In the genomic region with DNA sequence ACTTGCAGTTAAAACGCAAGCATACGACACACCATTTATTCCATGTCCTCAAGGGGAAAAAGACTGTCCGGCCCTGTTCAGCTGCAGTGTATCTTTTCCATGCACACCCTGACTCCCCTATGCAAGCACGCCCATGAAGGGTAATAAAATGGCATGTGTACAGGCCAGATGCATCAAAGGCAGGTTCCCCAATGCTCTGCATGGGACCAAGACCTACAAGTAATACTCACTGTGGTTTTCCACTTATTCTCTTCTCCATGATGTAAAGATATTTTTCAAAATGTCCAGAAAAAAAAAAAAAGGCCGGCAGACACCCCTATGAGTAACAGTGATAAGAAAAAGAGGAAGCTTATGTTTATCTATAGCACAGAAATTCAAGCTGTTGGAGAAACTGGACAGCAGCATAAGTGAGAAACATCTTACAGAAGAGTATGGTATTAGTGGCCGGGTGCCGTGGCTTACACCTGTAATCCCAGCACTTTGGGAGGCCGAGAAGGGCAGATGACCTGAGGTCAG, we compare ENCODE assay signal across 1 cellular context.
TF ChIP-seq lines count a peak whose summit lies in the region.

No MANE protein-coding gene starts in this region.

TF ChIP-seq in K562, 482 proteins besides CTCF, POLR2A, EP300 and RAD21 (continued from another document and continues in another):
- TF ChIP-seq, protein P1, sequence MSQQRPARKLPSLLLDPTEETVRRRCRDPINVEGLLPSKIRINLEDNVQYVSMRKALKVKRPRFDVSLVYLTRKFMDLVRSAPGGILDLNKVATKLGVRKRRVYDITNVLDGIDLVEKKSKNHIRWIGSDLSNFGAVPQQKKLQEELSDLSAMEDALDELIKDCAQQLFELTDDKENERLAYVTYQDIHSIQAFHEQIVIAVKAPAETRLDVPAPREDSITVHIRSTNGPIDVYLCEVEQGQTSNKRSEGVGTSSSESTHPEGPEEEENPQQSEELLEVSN (IDR thresholded peaks at IDR 0.05; ENCODE audit: borderline replicate concordance in 1 of 2, extremely low read depth in 1 of 2, insufficient read depth in 1 of 2, insufficient read length in 1 of 2, low read depth in 1 of 2, low read length in 1 of 2, poor library complexity in 1 of 2, severe bottlenecking in 1 of 2): no peak
- TF ChIP-seq ZNF57 (CRISPR knock-in tag; IDR thresholded peaks at IDR 0.05) (no peak), RCOR1 (IDR thresholded peaks at IDR 0.05; ENCODE audit: borderline replicate concordance in 1 of 2, low read depth in 2 of 2, low read length in 2 of 2) (peak in 1 of 2 experiments; percentile 37; a peak in 1 of 4 replicates), SMAD2 (IDR thresholded peaks at IDR 0.05; ENCODE audit: low read depth, low read length) (no peak), TRIM28 (IDR thresholded peaks at IDR 0.05) (peak; percentile 64; the same call in 1 of the 2 replicates), MCM3 (IDR thresholded peaks at IDR 0.05) (no peak), HLTF (IDR thresholded peaks at IDR 0.05) (no peak), ZNF511 (CRISPR knock-in tag; IDR thresholded peaks at IDR 0.05) (no peak), ZNF639 (CRISPR knock-in tag; conservative IDR thresholded peaks at IDR 0.05 in 1 of 2, IDR thresholded peaks at IDR 0.05 in 1 of 2) (peak in 1 of 2 experiments; percentile 73; a peak in 1 of 4 replicates), NBN (IDR thresholded peaks at IDR 0.05; ENCODE audit: low read depth) (0 out of 2 replicates have a peak, but pooled peaks have one; percentile 78), SRSF1 (IDR thresholded peaks at IDR 0.05; ENCODE audit: low read depth, low read length) (no peak), ZBTB40 (IDR thresholded peaks at IDR 0.05) (no peak), ZBTB40 (CRISPR knock-in tag; IDR thresholded peaks at IDR 0.05) (no peak), RFX1 (IDR thresholded peaks at IDR 0.05) (no peak), NR0B1 (IDR thresholded peaks at IDR 0.05; ENCODE audit: partially characterized antibody) (no peak), NFE2 (IDR thresholded peaks at IDR 0.05; ENCODE audit: low read depth) (peak; percentile 33; the same call in 1 of the 2 replicates), COPS2 (conservative IDR thresholded peaks at IDR 0.05) (no peak)
- TF ChIP-seq, protein P2, sequence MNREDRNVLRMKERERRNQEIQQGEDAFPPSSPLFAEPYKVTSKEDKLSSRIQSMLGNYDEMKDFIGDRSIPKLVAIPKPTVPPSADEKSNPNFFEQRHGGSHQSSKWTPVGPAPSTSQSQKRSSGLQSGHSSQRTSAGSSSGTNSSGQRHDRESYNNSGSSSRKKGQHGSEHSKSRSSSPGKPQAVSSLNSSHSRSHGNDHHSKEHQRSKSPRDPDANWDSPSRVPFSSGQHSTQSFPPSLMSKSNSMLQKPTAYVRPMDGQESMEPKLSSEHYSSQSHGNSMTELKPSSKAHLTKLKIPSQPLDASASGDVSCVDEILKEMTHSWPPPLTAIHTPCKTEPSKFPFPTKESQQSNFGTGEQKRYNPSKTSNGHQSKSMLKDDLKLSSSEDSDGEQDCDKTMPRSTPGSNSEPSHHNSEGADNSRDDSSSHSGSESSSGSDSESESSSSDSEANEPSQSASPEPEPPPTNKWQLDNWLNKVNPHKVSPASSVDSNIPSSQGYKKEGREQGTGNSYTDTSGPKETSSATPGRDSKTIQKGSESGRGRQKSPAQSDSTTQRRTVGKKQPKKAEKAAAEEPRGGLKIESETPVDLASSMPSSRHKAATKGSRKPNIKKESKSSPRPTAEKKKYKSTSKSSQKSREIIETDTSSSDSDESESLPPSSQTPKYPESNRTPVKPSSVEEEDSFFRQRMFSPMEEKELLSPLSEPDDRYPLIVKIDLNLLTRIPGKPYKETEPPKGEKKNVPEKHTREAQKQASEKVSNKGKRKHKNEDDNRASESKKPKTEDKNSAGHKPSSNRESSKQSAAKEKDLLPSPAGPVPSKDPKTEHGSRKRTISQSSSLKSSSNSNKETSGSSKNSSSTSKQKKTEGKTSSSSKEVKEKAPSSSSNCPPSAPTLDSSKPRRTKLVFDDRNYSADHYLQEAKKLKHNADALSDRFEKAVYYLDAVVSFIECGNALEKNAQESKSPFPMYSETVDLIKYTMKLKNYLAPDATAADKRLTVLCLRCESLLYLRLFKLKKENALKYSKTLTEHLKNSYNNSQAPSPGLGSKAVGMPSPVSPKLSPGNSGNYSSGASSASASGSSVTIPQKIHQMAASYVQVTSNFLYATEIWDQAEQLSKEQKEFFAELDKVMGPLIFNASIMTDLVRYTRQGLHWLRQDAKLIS (CRISPR knock-in tag; IDR thresholded peaks at IDR 0.05): no peak
- TF ChIP-seq, protein P3, sequence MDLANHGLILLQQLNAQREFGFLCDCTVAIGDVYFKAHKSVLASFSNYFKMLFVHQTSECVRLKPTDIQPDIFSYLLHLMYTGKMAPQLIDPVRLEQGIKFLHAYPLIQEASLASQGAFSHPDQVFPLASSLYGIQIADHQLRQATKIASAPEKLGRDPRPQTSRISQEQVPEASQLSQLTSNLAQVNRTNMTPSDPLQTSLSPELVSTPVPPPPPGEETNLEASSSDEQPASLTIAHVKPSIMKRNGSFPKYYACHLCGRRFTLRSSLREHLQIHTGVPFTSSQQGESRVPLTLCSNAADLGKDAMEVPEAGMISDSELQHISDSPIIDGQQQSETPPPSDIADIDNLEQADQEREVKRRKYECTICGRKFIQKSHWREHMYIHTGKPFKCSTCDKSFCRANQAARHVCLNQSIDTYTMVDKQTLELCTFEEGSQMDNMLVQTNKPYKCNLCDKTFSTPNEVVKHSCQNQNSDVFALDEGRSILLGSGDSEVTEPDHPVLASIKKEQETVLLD (IDR thresholded peaks at IDR 0.05): 0 out of 2 replicates have a peak, but pooled peaks have one; percentile 19
- TF ChIP-seq, protein P4, sequence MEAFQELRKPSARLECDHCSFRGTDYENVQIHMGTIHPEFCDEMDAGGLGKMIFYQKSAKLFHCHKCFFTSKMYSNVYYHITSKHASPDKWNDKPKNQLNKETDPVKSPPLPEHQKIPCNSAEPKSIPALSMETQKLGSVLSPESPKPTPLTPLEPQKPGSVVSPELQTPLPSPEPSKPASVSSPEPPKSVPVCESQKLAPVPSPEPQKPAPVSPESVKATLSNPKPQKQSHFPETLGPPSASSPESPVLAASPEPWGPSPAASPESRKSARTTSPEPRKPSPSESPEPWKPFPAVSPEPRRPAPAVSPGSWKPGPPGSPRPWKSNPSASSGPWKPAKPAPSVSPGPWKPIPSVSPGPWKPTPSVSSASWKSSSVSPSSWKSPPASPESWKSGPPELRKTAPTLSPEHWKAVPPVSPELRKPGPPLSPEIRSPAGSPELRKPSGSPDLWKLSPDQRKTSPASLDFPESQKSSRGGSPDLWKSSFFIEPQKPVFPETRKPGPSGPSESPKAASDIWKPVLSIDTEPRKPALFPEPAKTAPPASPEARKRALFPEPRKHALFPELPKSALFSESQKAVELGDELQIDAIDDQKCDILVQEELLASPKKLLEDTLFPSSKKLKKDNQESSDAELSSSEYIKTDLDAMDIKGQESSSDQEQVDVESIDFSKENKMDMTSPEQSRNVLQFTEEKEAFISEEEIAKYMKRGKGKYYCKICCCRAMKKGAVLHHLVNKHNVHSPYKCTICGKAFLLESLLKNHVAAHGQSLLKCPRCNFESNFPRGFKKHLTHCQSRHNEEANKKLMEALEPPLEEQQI (IDR thresholded peaks at IDR 0.05): no peak; the same call in 1 of the 2 replicates
- TF ChIP-seq, protein P5, sequence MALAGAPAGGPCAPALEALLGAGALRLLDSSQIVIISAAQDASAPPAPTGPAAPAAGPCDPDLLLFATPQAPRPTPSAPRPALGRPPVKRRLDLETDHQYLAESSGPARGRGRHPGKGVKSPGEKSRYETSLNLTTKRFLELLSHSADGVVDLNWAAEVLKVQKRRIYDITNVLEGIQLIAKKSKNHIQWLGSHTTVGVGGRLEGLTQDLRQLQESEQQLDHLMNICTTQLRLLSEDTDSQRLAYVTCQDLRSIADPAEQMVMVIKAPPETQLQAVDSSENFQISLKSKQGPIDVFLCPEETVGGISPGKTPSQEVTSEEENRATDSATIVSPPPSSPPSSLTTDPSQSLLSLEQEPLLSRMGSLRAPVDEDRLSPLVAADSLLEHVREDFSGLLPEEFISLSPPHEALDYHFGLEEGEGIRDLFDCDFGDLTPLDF (CRISPR knock-in tag; IDR thresholded peaks at IDR 0.05): no peak
